9 cellular contexts compared by ENCODE assay signal in genomic region chr15:80251505-80252280, GRCh38. TPM values are rescaled to one million over a fixed set of nuclear protein-coding genes. Genes with fewer than 3 reads are reported as not detected.
A peak's percentile ranks its signal among the peaks of the same experiment; 100 is the strongest.
DNase-seq lines count a peak whose midpoint lies in the region; ATAC-seq and TF ChIP-seq lines count a peak whose summit lies in the region.
"Had no signal": no experiment of that assay in that cellular context is flagged by ENCODE, and none has a peak within 500 bp of the region (broad histone marks: within the 10 kb centered on the region; RNA-seq: fewer than 3 reads in every experiment).

Gene CTXND1 (minus strand): TSS chr15:80252213. CDS start chr15:80201949, 50,264 bp downstream.

- POLR2A ChIA-PET in activated CD8-positive, alpha-beta T cell treated with anti-CD3 and anti-CD28 coated beads, Interleukin-2, amount 10 ng/mL, durations not matched to agents 7 days and 5 days (lab: Charles Lee): no interaction called here
- POLR2A ChIA-PET in activated CD8-positive, alpha-beta T cell treated with anti-CD3 and anti-CD28 coated beads for 36 hours (lab: Charles Lee): no interaction called here

- peaks cover 61% of the 10 kb centered on the region for H3K27me3 Mint-ChIP-seq in activated CD8-positive, alpha-beta T cell treated with anti-CD3 and anti-CD28 coated beads, Interleukin-2, amount 10 ng/mL, durations not matched to agents 7 days and 5 days (ENCODE audit: low read depth)
- peaks cover 52% of the 10 kb centered on the region for H3K27me3 Mint-ChIP-seq in activated CD8-positive, alpha-beta T cell treated with anti-CD3 and anti-CD28 coated beads for 36 hours
- H3K27me3 Mint-ChIP-seq in mesothelial cell of epicardium (ENCODE audit: low read depth): peaks cover 93% of the 10 kb centered on the region

- intact Hi-C loops in activated CD8-positive, alpha-beta T cell treated with anti-CD3 and anti-CD28 coated beads for 36 hours (cut with micrococcal nuclease): no loop called here
- intact Hi-C loops in dorsolateral prefrontal cortex (cut with DNase I): no loop called here

- H3K4me1 ChIP-seq in urinary bladder (ENCODE audit: insufficient read depth): no peaks in the 10 kb centered on the region

- WGBS in urinary bladder: 1% methylated on average over 97 of the region's 97 CpGs

- no peak within 1 kb of the TSS for H3K4me3 Mint-ChIP-seq in activated CD8-positive, alpha-beta T cell treated with anti-CD3 and anti-CD28 coated beads, Interleukin-2, amount 10 ng/mL, durations not matched to agents 7 days and 5 days
- H3K4me3 Mint-ChIP-seq in activated CD8-positive, alpha-beta T cell treated with anti-CD3 and anti-CD28 coated beads for 36 hours: no peak within 1 kb of the TSS
- H3K4me3 Mint-ChIP-seq in mesothelial cell of epicardium: peak within 1 kb of the TSS; percentile 58

- ATAC-seq in activated CD8-positive, alpha-beta T cell treated with anti-CD3 and anti-CD28 coated beads, Interleukin-2, amount 10 ng/mL, durations not matched to agents 7 days and 5 days: peak; percentile 65
- no peak for ATAC-seq in activated CD8-positive, alpha-beta T cell treated with anti-CD3 and anti-CD28 coated beads for 36 hours
- ATAC-seq in GM21381 (IDR thresholded peaks at IDR 0.05; ENCODE audit: unreplicated experiment): no peak

- TF ChIP-seq CTCF in activated CD8-positive, alpha-beta T cell treated with anti-CD3 and anti-CD28 coated beads for 36 hours (IDR thresholded peaks at IDR 0.05): no peak
- TF ChIP-seq CTCF in dorsolateral prefrontal cortex (IDR thresholded peaks at IDR 0.05 in 54 of 56, conservative IDR thresholded peaks at IDR 0.05 in 2 of 56; ENCODE audit: low read depth in 1 of 56, partially characterized antibody in 56 of 56) (no peak), mesothelial cell of epicardium (IDR thresholded peaks at IDR 0.05; ENCODE audit: unreplicated experiment) (no peak)

- H3K4me3 ChIP-seq in dorsolateral prefrontal cortex: peak within 1 kb of the TSS; percentile 8 to 71 (median 50)
- peak within 1 kb of the TSS; percentile 51 for H3K4me3 ChIP-seq in urinary bladder (ENCODE audit: low read depth, low read length)

- peak within 1 kb of the TSS in 28 of 59 donors; percentile 5 to 80 (median 45) for H3K27ac ChIP-seq in dorsolateral prefrontal cortex
- peak within 1 kb of the TSS; percentile 51 for H3K27ac ChIP-seq in urinary bladder (ENCODE audit: low read depth)

- CTCF ChIA-PET in activated CD8-positive, alpha-beta T cell treated with anti-CD3 and anti-CD28 coated beads, Interleukin-2, amount 10 ng/mL, durations not matched to agents 7 days and 5 days (lab: Charles Lee): no interaction called here
- CTCF ChIA-PET in activated CD8-positive, alpha-beta T cell treated with anti-CD3 and anti-CD28 coated beads for 36 hours (lab: Charles Lee): no interaction called here

- no peaks in the 10 kb centered on the region for H3K36me3 Mint-ChIP-seq in activated CD8-positive, alpha-beta T cell treated with anti-CD3 and anti-CD28 coated beads, Interleukin-2, amount 10 ng/mL, durations not matched to agents 7 days and 5 days (ENCODE audit: low read depth)
- H3K36me3 Mint-ChIP-seq in activated CD8-positive, alpha-beta T cell treated with anti-CD3 and anti-CD28 coated beads for 36 hours (ENCODE audit: low read depth): no peaks in the 10 kb centered on the region
- H3K36me3 Mint-ChIP-seq in mesothelial cell of epicardium: no peaks in the 10 kb centered on the region

- peaks cover 0 to 92% (median 44%) of the 10 kb centered on the region in 45 donors for H3K27me3 ChIP-seq in dorsolateral prefrontal cortex

- no peak for DNase-seq in activated CD8-positive, alpha-beta T cell treated with anti-CD3 and anti-CD28 coated beads, Interleukin-2, amount 10 ng/mL, durations not matched to agents 7 days and 5 days
- DNase-seq in activated CD8-positive, alpha-beta T cell treated with anti-CD3 and anti-CD28 coated beads for 36 hours: no peak
- DNase-seq in dorsolateral prefrontal cortex (peak in 1 of 10 donors; percentile 47), mesothelial cell of epicardium (ENCODE audit: low spot score in 2 of 2, unreplicated experiment in 2 of 2) (peak in 1 of 2 experiments; percentile 49), COLO829 (ENCODE audit: low spot score) (no peak), occipital lobe (lab: John Stamatoyannopoulos, UW) (no peak)
- DNase-seq: kidney glomerular epithelial cell had no signal

- H3K9me3 Mint-ChIP-seq in activated CD8-positive, alpha-beta T cell treated with anti-CD3 and anti-CD28 coated beads, Interleukin-2, amount 10 ng/mL, durations not matched to agents 7 days and 5 days (ENCODE audit: insufficient read depth): no peaks in the 10 kb centered on the region
- H3K9me3 Mint-ChIP-seq in activated CD8-positive, alpha-beta T cell treated with anti-CD3 and anti-CD28 coated beads for 36 hours: no peaks in the 10 kb centered on the region
- no peaks in the 10 kb centered on the region for H3K9me3 Mint-ChIP-seq in mesothelial cell of epicardium

- peaks cover 5% of the 10 kb centered on the region for H3K4me1 Mint-ChIP-seq in activated CD8-positive, alpha-beta T cell treated with anti-CD3 and anti-CD28 coated beads, Interleukin-2, amount 10 ng/mL, durations not matched to agents 7 days and 5 days (ENCODE audit: low read depth)
- peaks cover 5% of the 10 kb centered on the region for H3K4me1 Mint-ChIP-seq in activated CD8-positive, alpha-beta T cell treated with anti-CD3 and anti-CD28 coated beads for 36 hours (ENCODE audit: low read depth)
- H3K4me1 Mint-ChIP-seq in mesothelial cell of epicardium: peaks cover 3% of the 10 kb centered on the region

- H3K36me3 ChIP-seq in urinary bladder (ENCODE audit: insufficient read depth): no peaks in the 10 kb centered on the region

- H3K27ac Mint-ChIP-seq in activated CD8-positive, alpha-beta T cell treated with anti-CD3 and anti-CD28 coated beads, Interleukin-2, amount 10 ng/mL, durations not matched to agents 7 days and 5 days: no peak within 1 kb of the TSS
- H3K27ac Mint-ChIP-seq in activated CD8-positive, alpha-beta T cell treated with anti-CD3 and anti-CD28 coated beads for 36 hours: no peak within 1 kb of the TSS
- H3K27ac Mint-ChIP-seq in mesothelial cell of epicardium: no peak within 1 kb of the TSS

RNA-seq across cellular contexts. Expression of gene CTXND1, which starts in this region (rescaled TPM):
- not detected for total RNA-seq in activated CD8-positive, alpha-beta T cell treated with anti-CD3 and anti-CD28 coated beads, Interleukin-2, amount 10 ng/mL, durations not matched to agents 7 days and 5 days
- not detected for total RNA-seq in activated CD8-positive, alpha-beta T cell treated with anti-CD3 and anti-CD28 coated beads for 36 hours
- total RNA-seq in dorsolateral prefrontal cortex (10 to 100 TPM in 6 of 120 experiments, 1 to 10 TPM in 114; 1.7 to 13.0 (median 5.7) TPM), mesothelial cell of epicardium (not detected in 3 replicates), urinary bladder (0.79 TPM), occipital lobe (0.31 TPM)
- polyA plus RNA-seq in urinary bladder: 0.42 TPM

Comparison
In these comparisons a context has a peak if more than half of its experiments do, and no peak if none do; other contexts are left out.
1. Peak in ATAC-seq in activated CD8-positive, alpha-beta T cell treated with anti-CD3 and anti-CD28 coated beads, Interleukin-2, amount 10 ng/mL, durations not matched to agents 7 days and 5 days; RNA of the gene not detected or under 1 TPM.